23 cellular contexts compared by ENCODE assay signal in the genomic region with DNA sequence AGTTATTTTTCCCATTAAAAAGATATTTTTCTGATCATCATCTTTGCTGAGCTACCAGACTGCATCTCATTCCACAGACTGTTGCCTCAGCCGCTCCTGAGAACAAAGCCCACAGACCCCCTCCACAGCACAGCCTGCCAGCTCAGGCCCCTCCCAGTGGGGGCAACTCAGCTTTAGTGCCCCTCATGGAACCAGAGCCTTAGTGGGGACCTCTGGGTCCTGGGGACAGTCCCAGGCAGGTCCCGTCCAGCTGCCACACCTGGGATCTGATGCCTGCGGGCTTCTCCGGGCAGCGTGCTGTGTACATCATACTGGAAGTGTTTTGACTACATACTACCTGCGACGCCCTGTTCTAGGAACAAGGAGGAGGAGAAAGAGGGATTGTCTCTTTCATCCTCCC.
"Had no signal": no experiment of that assay in that cellular context is flagged by ENCODE, and none has a peak within 500 bp of the region (broad histone marks: within the 10 kb centered on the region; RNA-seq: fewer than 3 reads in every experiment).

No MANE protein-coding gene starts in this region.

- H3K27ac ChIP-seq: colonic mucosa, coronary artery, dorsolateral prefrontal cortex, epithelial cell of prostate, esophagus muscularis mucosa, esophagus squamous epithelium, foreskin keratinocyte, gastrocnemius medialis, gastroesophageal sphincter, heart left ventricle had no signal

- H3K36me3 ChIP-seq: colonic mucosa, esophagus muscularis mucosa, esophagus squamous epithelium, gastrocnemius medialis, gastroesophageal sphincter, heart left ventricle had no signal

- H3K27me3 ChIP-seq: colonic mucosa, dorsolateral prefrontal cortex, foreskin keratinocyte, gastrocnemius medialis, gastroesophageal sphincter, heart left ventricle had no signal

- ATAC-seq: effector memory CD8-positive, alpha-beta T cell; esophagus mucosa; foreskin keratinocyte; gastrocnemius medialis; gastroesophageal sphincter; heart left ventricle had no signal

- H3K9me3 Mint-ChIP-seq: dendritic cell treated with granulocyte-macrophage colony-stimulating factor and Interleukin-4, amounts not matched to agents 40 ng/mL and 50 ng/mL, for 4 days; effector memory CD8-positive, alpha-beta T cell; endodermal cell had no signal

- H3K9me3 ChIP-seq: colonic mucosa, esophagus muscularis mucosa, esophagus squamous epithelium, gastrocnemius medialis, gastroesophageal sphincter, heart left ventricle had no signal

- H3K4me1 ChIP-seq: colonic mucosa, esophagus muscularis mucosa, esophagus squamous epithelium, foreskin keratinocyte, gastrocnemius medialis, gastroesophageal sphincter had no signal

- DNase-seq: colonic mucosa; cortex of kidney; dermis blood vessel endothelial cell; dorsolateral prefrontal cortex; effector CD4-positive, alpha-beta T cell; effector CD8-positive, alpha-beta T cell; effector memory CD4-positive, alpha-beta T cell; effector memory CD8-positive, alpha-beta T cell; endodermal cell; erythroblast; esophagus squamous epithelium; foreskin fibroblast; foreskin keratinocyte; foreskin melanocyte; gastrocnemius medialis; glutamatergic neuron; heart left ventricle had no signal

- H3K27ac Mint-ChIP-seq: effector memory CD8-positive, alpha-beta T cell; endodermal cell had no signal

- H3K4me1 Mint-ChIP-seq: endodermal cell had no signal

- H3K4me3 Mint-ChIP-seq: dendritic cell treated with granulocyte-macrophage colony-stimulating factor and Interleukin-4, amounts not matched to agents 40 ng/mL and 50 ng/mL, for 4 days; effector memory CD8-positive, alpha-beta T cell; endodermal cell had no signal

- H3K4me3 ChIP-seq: colonic mucosa, coronary artery, dorsolateral prefrontal cortex, esophagus muscularis mucosa, esophagus squamous epithelium, gastrocnemius medialis, gastroesophageal sphincter, heart left ventricle had no signal
